8 cellular contexts compared by ENCODE assay signal in the genomic region with DNA sequence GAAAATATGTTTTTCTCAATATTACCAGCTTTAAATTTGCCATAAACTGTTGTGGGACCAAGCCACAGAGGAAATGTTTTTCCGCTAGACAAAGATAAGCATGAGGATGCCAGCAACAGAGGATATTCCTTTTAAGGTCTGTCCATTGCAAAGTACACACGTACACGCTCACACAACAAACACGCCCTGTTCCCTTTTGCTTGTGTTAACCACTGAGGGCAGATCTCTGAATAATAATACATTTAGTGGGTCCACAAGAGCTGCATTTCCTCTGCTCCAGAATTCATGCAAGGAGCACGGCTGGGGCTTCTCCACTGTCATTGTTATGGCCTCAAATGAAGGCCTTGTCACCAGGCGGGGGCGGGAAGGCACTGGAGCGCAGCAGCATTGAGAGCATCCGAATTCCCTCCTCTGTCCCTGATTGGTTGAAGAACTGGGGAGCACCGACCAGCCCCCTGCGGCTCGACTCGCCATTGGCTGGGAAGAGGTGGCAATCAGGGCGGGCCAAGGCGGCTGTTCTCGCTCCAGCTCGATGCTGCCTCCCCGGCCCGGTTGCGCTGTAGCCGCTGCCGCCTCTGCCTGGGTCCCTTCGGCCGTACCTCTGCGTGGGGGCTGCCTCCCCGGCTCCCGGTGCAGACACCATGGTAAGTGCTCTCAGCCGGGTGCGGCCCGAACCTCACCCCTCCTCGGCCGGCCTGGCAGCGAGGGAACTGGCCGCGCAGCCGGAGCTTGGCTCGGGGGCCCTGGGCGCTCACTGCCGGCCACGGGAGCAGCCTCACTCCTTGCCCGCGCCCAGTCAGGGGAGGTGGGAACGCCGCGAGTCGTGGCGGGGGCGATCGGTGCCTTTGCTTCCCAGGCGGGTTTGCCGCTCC. TPM values are rescaled to one million over a fixed set of nuclear protein-coding genes. Genes with fewer than 3 reads are reported as not detected.
DNase-seq lines count a peak whose midpoint lies in the region; ATAC-seq and TF ChIP-seq lines count a peak whose summit lies in the region.

A gene (plus strand): TSS at position 522 of the 872 bp plus-strand sequence. CDS start 120 bp downstream, at position 642.

- H3K27me3 ChIP-seq in uterus = no peaks in the 10 kb centered on the region

- H3K4me1 ChIP-seq in uterus = no peaks in the 10 kb centered on the region

- DNase-seq in Caki2 (ENCODE audit: low read depth) = peak; percentile 97
- peak; percentile 53 for DNase-seq in HS-27A (ENCODE audit: low read depth)
- DNase-seq in T-helper 9 cell = peak; percentile 3
- peak; percentile 97 for DNase-seq in astrocyte of the hippocampus (ENCODE audit: low read depth, low spot score)
- DNase-seq in hepatic stellate cell (ENCODE audit: low spot score) = peak; percentile 98
- peak; percentile 8 for DNase-seq in pulmonary artery endothelial cell (ENCODE audit: low read depth, low spot score)
- DNase-seq in uterus = peak; percentile 95

- peak; percentile 24 to 63 (median 59) for TF ChIP-seq CTCF in uterus (IDR thresholded peaks at IDR 0.05)

- H3K36me3 ChIP-seq in uterus = peaks cover 0 to 3% of the 10 kb centered on the region in 2 donors

- intact Hi-C loops in uterus (cut with DNase I; ENCODE audit: low total_unique reads) = no loop called here

- H3K9me3 ChIP-seq in uterus = no peaks in the 10 kb centered on the region

- H3K4me3 ChIP-seq in uterus = peak within 1 kb of the TSS; percentile 68 to 87

- TF ChIP-seq POLR2A in uterus (IDR thresholded peaks at IDR 0.05) = peak; percentile 59 to 62

- peak within 1 kb of the TSS; percentile 94 to 95 for H3K27ac ChIP-seq in uterus

- in situ Hi-C loops in Caki2 (cut with HindIII; ENCODE audit: low pct_unique_long_range_greater_than_20kb, low sequenced_read_pairs) = no loop called here

- ATAC-seq in GM19468 (IDR thresholded peaks at IDR 0.05; ENCODE audit: extremely low read depth, unreplicated experiment) = peak; percentile 99

RNA-seq across cellular contexts. Expression of the gene that starts here (rescaled TPM):
- 33.8 and 35.6 TPM in 2 replicates for total RNA-seq in Caki2 (2014; rRNA removed; shearing (Covaris generic); ENCODE audit: low replicate concordance)
- total RNA-seq in pulmonary artery endothelial cell (0.20 TPM in 1 of 2 replicates, not detected in the other), uterus (10 to 100 TPM; 24.8 to 37.4 (median 30.9) TPM)

Comparison
In these comparisons a context has a peak if more than half of its experiments do, and no peak if none do; other contexts are left out.
1. Peak in every context shown above with its lines: DNase-seq, ATAC-seq, H3K4me3 ChIP-seq and H3K27ac ChIP-seq.
2. RNA of the gene that starts here (total RNA-seq): 24.8 to 37.4 TPM in uterus and 33.8 to 35.6 TPM in Caki2; 0.20 TPM in pulmonary artery endothelial cell; every median in the first group is over 10 times any median in the second.
3. Peak in DNase-seq in pulmonary artery endothelial cell; RNA of the gene not detected or under 1 TPM.
4. DNase-seq: peak in every context shown above with its lines; median percentile 98 in hepatic stellate cell; 97 in Caki2; 97 in astrocyte of the hippocampus; 95 in uterus; 53 in HS-27A; 8 in pulmonary artery endothelial cell; 3 in T-helper 9 cell.